In the genomic region with DNA sequence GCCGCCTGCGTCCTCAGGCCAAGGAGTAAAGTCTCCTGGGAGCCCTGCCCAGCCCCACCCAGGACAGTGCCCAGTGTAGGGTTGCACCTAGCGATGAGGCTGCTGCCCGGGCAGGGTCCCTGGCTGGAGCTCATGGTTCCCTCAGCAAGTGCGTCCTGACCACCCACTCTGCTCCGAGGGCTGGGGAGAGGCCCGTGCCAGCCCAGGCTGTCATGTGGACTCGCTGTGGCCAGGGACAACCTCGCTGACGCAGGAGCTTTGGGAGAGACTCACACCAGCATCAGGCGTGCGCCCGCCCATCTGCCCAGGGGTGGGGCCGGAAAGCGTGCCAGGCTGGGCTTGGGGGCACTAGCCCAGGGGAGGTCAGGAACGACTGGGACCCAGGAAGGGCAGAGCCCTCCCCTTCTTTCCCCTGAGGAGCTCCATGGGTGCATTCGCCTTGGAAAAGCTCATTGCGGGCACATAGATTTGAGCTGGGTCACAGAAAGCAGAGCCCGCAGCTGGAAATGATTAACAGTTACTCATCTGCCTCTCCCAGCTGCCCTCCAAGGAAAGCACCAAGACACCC, we compare ENCODE assay signal across 14 cellular contexts. TPM values are rescaled to one million over a fixed set of nuclear protein-coding genes. Genes with fewer than 3 reads are reported as not detected.
DNase-seq lines count a peak whose midpoint lies in the region; ATAC-seq and TF ChIP-seq lines count a peak whose summit lies in the region.
"Had no signal": no experiment of that assay in that cellular context is flagged by ENCODE, and none has a peak within 500 bp of the region (broad histone marks: within the 10 kb centered on the region; RNA-seq: fewer than 3 reads in every experiment).

No MANE protein-coding gene starts in this region.

- H3K36me3 ChIP-seq in PC-3 (ENCODE audit: low read depth, low read length) (no peaks in the 10 kb centered on the region), prostate gland (no peaks in the 10 kb centered on the region), adrenal gland (replicated peaks in 1 of 2) (no peaks in the 10 kb centered on the region)
- H3K36me3 ChIP-seq: suprapubic skin had no signal

- TF ChIP-seq POLR2A in prostate gland (IDR thresholded peaks at IDR 0.05), result no peak
- TF ChIP-seq POLR2A in adrenal gland (IDR thresholded peaks at IDR 0.05), result no peak

- peak overlapping the region; percentile 70 for H3K4me2 ChIP-seq in PC-3 (ENCODE audit: low read length)

- 54% methylated on average over 19 of the region's 19 CpGs for WGBS in prostate gland
- WGBS in adrenal gland, 4 donors, result 61 to 85% (median 70%) methylated on average over 12 to 19 of the region's 19 CpGs

- H3K9me2 ChIP-seq in PC-3 (replicated peaks; ENCODE audit: low read length), result no peaks in the 10 kb centered on the region

- no peaks in the 10 kb centered on the region for H3K79me2 ChIP-seq in PC-3 (ENCODE audit: low read length)

- H2AFZ ChIP-seq in PC-3 (ENCODE audit: low read length), result peak overlapping the region; percentile 41

- H3K27me3 ChIP-seq in PC-3 (ENCODE audit: low read length) (peaks cover 3% of the 10 kb centered on the region; the same call in 1 of the 2 replicates), prostate gland (replicated peaks; ENCODE audit: insufficient read depth) (no peaks in the 10 kb centered on the region), adrenal gland (peaks cover 9% of the 10 kb centered on the region)

- no peaks in the 10 kb centered on the region for H4K20me1 ChIP-seq in PC-3 (ENCODE audit: low read length)

- POLR2A ChIA-PET in PC-3 (lab: Charles Lee; ENCODE audit: unreplicated experiment), result no interaction called here

- no peaks in the 10 kb centered on the region for H3F3A ChIP-seq in PC-3 (ENCODE audit: low read length, unreplicated experiment)

- peak; percentile 85 for DNase-seq in GM03348 (ENCODE audit: low spot score)
- peak; percentile 84 for DNase-seq in PC-3
- no peak for DNase-seq in epithelial cell of prostate (ENCODE audit: low read depth, low spot score)
- DNase-seq in sciatic nerve (ENCODE audit: low spot score), result no peak
- no peak for DNase-seq in head of caudate nucleus
- DNase-seq in prostate gland (ENCODE audit: low spot score), result no peak
- DNase-seq in adrenal gland, result no peak
- DNase-seq: activated CD4-positive, alpha-beta T cell treated with anti-CD3 and anti-CD28 coated beads, Interleukin-2, amount 50 U/mL, for 1 hour; activated naive CD8-positive, alpha-beta T cell treated with anti-CD3 and anti-CD28 coated beads, Interleukin-2, amount 10 ng/mL, durations not matched to agents 7 days and 5 days; NCI-H2227 treated with DMSO at 0.1 percent for 48 hours; occipital lobe had no signal

- H3K9me3 ChIP-seq in PC-3 (ENCODE audit: low read length), result no peaks in the 10 kb centered on the region
- H3K9me3 ChIP-seq in prostate gland, result no peaks in the 10 kb centered on the region
- H3K9me3 ChIP-seq in adrenal gland (replicated peaks in 1 of 3), result no peaks in the 10 kb centered on the region
- H3K9me3 ChIP-seq: suprapubic skin had no signal

- H3K4me1 ChIP-seq in PC-3 (ENCODE audit: insufficient read depth, low read length) (peaks cover 16% of the 10 kb centered on the region), prostate gland (replicated peaks) (no peaks in the 10 kb centered on the region), adrenal gland (replicated peaks in 1 of 2) (no peaks in the 10 kb centered on the region)

- H3K4me3 ChIP-seq in PC-3 (ENCODE audit: low read length), result peak overlapping the region; percentile 18; the same call in 1 of the 2 replicates
- H3K4me3 ChIP-seq in prostate gland, result no peak overlapping the region
- H3K4me3 ChIP-seq in adrenal gland, result no peak overlapping the region
- H3K4me3 ChIP-seq: suprapubic skin had no signal

- CTCF ChIA-PET in PC-3 (lab: Charles Lee), result no interaction called here

- no peak overlapping the region for H3K9ac ChIP-seq in PC-3 (ENCODE audit: low read length)

- no TSS peak for BruUV-seq in PC-3 (replicated peaks; lab: Mats Ljungman, UMichigan)

- intact Hi-C loops in PC-3 (cut with micrococcal nuclease), result no loop called here
- intact Hi-C loops in sciatic nerve (cut with DNase I), result no loop called here
- intact Hi-C loops in head of caudate nucleus (cut with DNase I), result no loop called here
- intact Hi-C loops in prostate gland (cut with DNase I), result no loop called here
- intact Hi-C loops in adrenal gland (cut with DNase I), result no loop called here

- no peak for TF ChIP-seq CTCF in PC-3 (conservative IDR thresholded peaks at IDR 0.05; ENCODE audit: low read depth, low read length)
- TF ChIP-seq CTCF in prostate gland (IDR thresholded peaks at IDR 0.05), result no peak
- TF ChIP-seq CTCF in adrenal gland (IDR thresholded peaks at IDR 0.05), result no peak

- ATAC-seq in PC-3, result peak; percentile 82
- peak; percentile 15 for ATAC-seq in sciatic nerve
- ATAC-seq in GM21447 (IDR thresholded peaks at IDR 0.05; ENCODE audit: unreplicated experiment), result no peak

- H3K27ac ChIP-seq in PC-3 (ENCODE audit: low read length) (peak overlapping the region; percentile 28), epithelial cell of prostate (peak overlapping the region; percentile 25), prostate gland (no peak overlapping the region), adrenal gland (no peak overlapping the region)
- H3K27ac ChIP-seq: suprapubic skin had no signal

RNA-seq across cellular contexts. Expression of gene DPEP1, which starts 19.7 kb away (rescaled TPM):
- total RNA-seq in PC-3 (2014; rRNA removed) (0.23 TPM in 1 of 2 replicates, not detected in the other), sciatic nerve (not detected), prostate gland (100 to 1,000 TPM in 1 of 2 donors, not detected in 1; 274 TPM), adrenal gland (10 to 100 TPM in 1 of 8 donors, 1 to 10 TPM in 7; 1.0 to 27.3 (median 5.3) TPM)
- 1 to 10 TPM in 1 of 3 donors, under 1 TPM in 2; 0.60 to 4.1 (median 0.88) TPM for polyA plus RNA-seq in adrenal gland
- total RNA-seq: activated naive CD8-positive, alpha-beta T cell treated with anti-CD3 and anti-CD28 coated beads, Interleukin-2, amount 10 ng/mL, durations not matched to agents 7 days and 5 days; G401 had no signal

RNA-seq across cellular contexts. Expression of gene CHMP1A, which starts 24.4 kb away (rescaled TPM):
- 108 and 133 TPM in 2 replicates for total RNA-seq in PC-3 (2014; rRNA removed)
- 55.8 TPM for total RNA-seq in sciatic nerve
- 100 to 1,000 TPM in 1 of 2 donors, 10 to 100 TPM in 1; 75.8 to 128 TPM for total RNA-seq in prostate gland
- 10 to 100 TPM; 61.0 to 100.0 (median 64.6) TPM for total RNA-seq in adrenal gland
- polyA plus RNA-seq in adrenal gland, result 10 to 100 TPM; 32.5 to 91.5 (median 79.0) TPM

RNA-seq across cellular contexts. Expression of gene SPATA33, which starts 24.5 kb away (rescaled TPM):
- total RNA-seq in PC-3 (2014; rRNA removed) (7.9 and 10.1 TPM in 2 replicates), sciatic nerve (6.5 TPM), prostate gland (10 to 100 TPM in 1 of 2 donors, 1 to 10 TPM in 1; 5.6 to 14.6 TPM), adrenal gland (1 to 10 TPM; 1.9 to 7.5 (median 3.7) TPM)
- polyA plus RNA-seq in adrenal gland, result 10 to 100 TPM in 1 of 3 donors, 1 to 10 TPM in 2; 5.1 to 13.5 (median 6.5) TPM

RNA-seq across cellular contexts. Expression of gene CDK10, which starts 53.3 kb away (rescaled TPM):
- total RNA-seq in PC-3 (2014; rRNA removed) (50.0 and 51.1 TPM in 2 replicates), sciatic nerve (58.8 TPM), prostate gland (10 to 100 TPM; 42.1 to 79.0 TPM), adrenal gland (100 to 1,000 TPM in 1 of 8 donors, 10 to 100 TPM in 7; 31.5 to 127 (median 58.2) TPM)
- polyA plus RNA-seq in adrenal gland, result 100 to 1,000 TPM in 2 of 3 donors, 10 to 100 TPM in 1; 29.5 to 289 (median 159) TPM

RNA-seq across cellular contexts. Expression of gene CPNE7, which starts 57.6 kb away (rescaled TPM):
- total RNA-seq in PC-3 (2014; rRNA removed) (29.7 and 49.2 TPM in 2 replicates), sciatic nerve (not detected), prostate gland (1 to 10 TPM in 1 of 2 donors, under 1 TPM in 1; 0.18 to 8.9 TPM), adrenal gland (1 to 10 TPM in 2 of 8 donors, under 1 TPM in 3, not detected in 3; 0.15 to 1.8 (median 0.52) TPM)
- polyA plus RNA-seq in adrenal gland, result 1 to 10 TPM in 1 of 3 donors, under 1 TPM in 2; 0.35 to 6.8 (median 0.94) TPM

Comparison
In these comparisons a context has a peak if more than half of its experiments do, and no peak if none do; other contexts are left out.
1. DNase-seq: peak in GM03348 (single experiment) and PC-3 (single experiment); none in epithelial cell of prostate (single experiment), sciatic nerve (single experiment), head of caudate nucleus (0 of 42), prostate gland (single experiment) and adrenal gland (0 of 7).
2. H3K27ac ChIP-seq: peak in PC-3 (single experiment) and epithelial cell of prostate (single experiment); none in prostate gland (0 of 2) and adrenal gland (0 of 5).